1 cellular context compared by ENCODE assay signal in genomic region chr19:45448887-45449299, GRCh38.
TF ChIP-seq lines count a peak whose summit lies in the region.

No MANE protein-coding gene starts in this region.

TF ChIP-seq in WTC11, 78 proteins besides CTCF, POLR2A, EP300 and RAD21 (continued from another document):
- no peak for TF ChIP-seq ZNF281 (CRISPR knock-in tag; IDR thresholded peaks at IDR 0.05)
- no peak for TF ChIP-seq E2F5 (CRISPR knock-in tag; IDR thresholded peaks at IDR 0.05)
- no peak for TF ChIP-seq NR3C1 (CRISPR knock-in tag; conservative IDR thresholded peaks at IDR 0.05; ENCODE audit: low read depth)
